ENCODE assay signal across 8 cellular contexts in the genomic region with DNA sequence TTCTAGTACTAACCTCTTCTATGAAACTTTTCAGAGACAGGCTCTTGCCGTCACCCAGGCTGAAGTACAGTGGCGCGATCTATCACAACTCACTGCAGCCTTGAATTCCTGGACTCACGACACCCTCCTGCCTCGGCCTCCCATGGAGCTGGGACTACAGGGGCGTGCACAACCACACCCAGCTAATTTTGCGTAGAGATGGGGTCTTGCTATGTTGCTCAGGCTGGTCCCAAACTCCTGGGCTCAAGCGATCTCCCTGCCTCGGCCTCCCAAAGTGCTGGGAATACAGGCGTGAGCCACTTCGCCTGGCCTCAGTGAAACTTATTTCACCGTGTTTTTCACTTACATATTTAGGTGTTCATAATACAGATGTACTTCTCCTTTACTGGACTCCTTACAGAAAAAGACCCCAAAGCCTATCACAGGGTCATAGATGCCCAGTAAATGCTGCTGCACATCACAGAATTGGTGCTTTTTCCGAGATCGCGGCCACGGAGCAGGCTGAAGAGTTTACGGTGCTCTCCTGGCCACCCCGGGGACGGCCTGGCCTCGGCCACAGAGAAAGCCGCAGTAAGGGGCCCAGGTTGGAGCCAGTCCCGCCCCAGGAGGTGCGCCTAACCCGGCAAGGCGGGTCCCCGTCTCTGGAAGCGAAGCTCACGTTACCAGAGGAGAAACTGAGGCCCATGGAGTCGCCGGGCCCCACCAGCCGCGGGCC. TPM values are rescaled to one million over a fixed set of nuclear protein-coding genes. Genes with fewer than 3 reads are reported as not detected.
DNase-seq lines count a peak whose midpoint lies in the region; ATAC-seq lines count a peak whose summit lies in the region.

No MANE protein-coding gene starts in this region.

- peaks cover 22% of the 10 kb centered on the region for H3K36me3 Mint-ChIP-seq in activated naive CD4-positive, alpha-beta T cell treated with anti-CD3 and anti-CD28 coated beads, Interleukin-2, amount 10 ng/mL, durations not matched to agents 7 days and 5 days
- peaks cover 8% of the 10 kb centered on the region for H3K36me3 Mint-ChIP-seq in activated naive CD8-positive, alpha-beta T cell treated with anti-CD3 and anti-CD28 coated beads for 36 hours
- peaks cover 12 to 25% of the 10 kb centered on the region in 2 donors for H3K36me3 Mint-ChIP-seq in stimulated activated naive B cell treated with anti-CD40 and anti-IgM and Interleukin-4, amounts not matched to agents 10 μg/mL and 1 μg/mL and 100 μg/mL, for 72 hours

- H3K27me3 Mint-ChIP-seq in activated naive CD4-positive, alpha-beta T cell treated with anti-CD3 and anti-CD28 coated beads, Interleukin-2, amount 10 ng/mL, durations not matched to agents 7 days and 5 days: peaks cover 4% of the 10 kb centered on the region
- no peaks in the 10 kb centered on the region for H3K27me3 Mint-ChIP-seq in activated naive CD8-positive, alpha-beta T cell treated with anti-CD3 and anti-CD28 coated beads for 36 hours
- no peaks in the 10 kb centered on the region for H3K27me3 Mint-ChIP-seq in stimulated activated naive B cell treated with anti-CD40 and anti-IgM and Interleukin-4, amounts not matched to agents 10 μg/mL and 1 μg/mL and 100 μg/mL, for 72 hours

- H3K9me3 Mint-ChIP-seq in activated naive CD4-positive, alpha-beta T cell treated with anti-CD3 and anti-CD28 coated beads, Interleukin-2, amount 10 ng/mL, durations not matched to agents 7 days and 5 days: no peaks in the 10 kb centered on the region
- no peaks in the 10 kb centered on the region for H3K9me3 Mint-ChIP-seq in activated naive CD8-positive, alpha-beta T cell treated with anti-CD3 and anti-CD28 coated beads for 36 hours
- H3K9me3 Mint-ChIP-seq in stimulated activated naive B cell treated with anti-CD40 and anti-IgM and Interleukin-4, amounts not matched to agents 10 μg/mL and 1 μg/mL and 100 μg/mL, for 72 hours: peaks cover 2 to 5% of the 10 kb centered on the region in 2 donors

- CTCF ChIA-PET in activated naive CD4-positive, alpha-beta T cell treated with anti-CD3 and anti-CD28 coated beads, Interleukin-2, amount 10 ng/mL, durations not matched to agents 7 days and 5 days (lab: Charles Lee): interaction anchor here (1.0 kb wide), 1 partner anchor 21 kb away, joined by 3 read pairs; no protein-coding TSS in a partner anchor

- peak overlapping the region; percentile 62 for H3K4me3 ChIP-seq in iPS-11a (ENCODE audit: low read depth, low read length)

- H3K27ac Mint-ChIP-seq in activated naive CD4-positive, alpha-beta T cell treated with anti-CD3 and anti-CD28 coated beads, Interleukin-2, amount 10 ng/mL, durations not matched to agents 7 days and 5 days: peak overlapping the region; percentile 99
- H3K27ac Mint-ChIP-seq in activated naive CD8-positive, alpha-beta T cell treated with anti-CD3 and anti-CD28 coated beads for 36 hours: peak overlapping the region; percentile 96
- H3K27ac Mint-ChIP-seq in stimulated activated naive B cell treated with anti-CD40 and anti-IgM and Interleukin-4, amounts not matched to agents 10 μg/mL and 1 μg/mL and 100 μg/mL, for 72 hours: peak overlapping the region; percentile 99

- ATAC-seq in HG03457 (IDR thresholded peaks at IDR 0.05; ENCODE audit: unreplicated experiment): peak; percentile 18
- ATAC-seq in stimulated activated naive B cell treated with anti-CD40 and anti-IgM and Interleukin-4, amounts not matched to agents 10 μg/mL and 1 μg/mL and 100 μg/mL, for 72 hours (replicated peaks): peak; percentile 17 to 22

- peaks cover 32% of the 10 kb centered on the region for H3K4me1 Mint-ChIP-seq in activated naive CD4-positive, alpha-beta T cell treated with anti-CD3 and anti-CD28 coated beads, Interleukin-2, amount 10 ng/mL, durations not matched to agents 7 days and 5 days
- peaks cover 16% of the 10 kb centered on the region for H3K4me1 Mint-ChIP-seq in activated naive CD8-positive, alpha-beta T cell treated with anti-CD3 and anti-CD28 coated beads for 36 hours
- H3K4me1 Mint-ChIP-seq in stimulated activated naive B cell treated with anti-CD40 and anti-IgM and Interleukin-4, amounts not matched to agents 10 μg/mL and 1 μg/mL and 100 μg/mL, for 72 hours: peaks cover 20 to 28% of the 10 kb centered on the region in 2 donors

- peak overlapping the region; percentile 95 for H3K4me3 Mint-ChIP-seq in activated naive CD4-positive, alpha-beta T cell treated with anti-CD3 and anti-CD28 coated beads, Interleukin-2, amount 10 ng/mL, durations not matched to agents 7 days and 5 days
- H3K4me3 Mint-ChIP-seq in activated naive CD8-positive, alpha-beta T cell treated with anti-CD3 and anti-CD28 coated beads for 36 hours: peak overlapping the region; percentile 93
- H3K4me3 Mint-ChIP-seq in stimulated activated naive B cell treated with anti-CD40 and anti-IgM and Interleukin-4, amounts not matched to agents 10 μg/mL and 1 μg/mL and 100 μg/mL, for 72 hours: peak overlapping the region; percentile 93 to 99

- no peak for DNase-seq in activated naive CD4-positive, alpha-beta T cell treated with anti-CD3 and anti-CD28 coated beads, Interleukin-2, amount 10 ng/mL, durations not matched to agents 7 days and 5 days
- no peak for DNase-seq in activated naive CD4-positive, alpha-beta T cell treated with anti-CD3 and anti-CD28 coated beads, Interleukin-2, amount 50 U/mL, for 16 hours
- DNase-seq in activated naive CD8-positive, alpha-beta T cell treated with anti-CD3 and anti-CD28 coated beads for 36 hours: no peak
- DNase-seq in stimulated activated naive B cell treated with anti-CD40 and anti-IgM and Interleukin-4, amounts not matched to agents 10 μg/mL and 1 μg/mL and 100 μg/mL, for 72 hours: no peak
- DNase-seq in NCI-H2029 (lab: John Stamatoyannopoulos, UW): no peak
- no peak for DNase-seq in iPS-NIHi7 (ENCODE audit: extremely low spot score)

RNA-seq across cellular contexts. Expression of a gene that starts 0.6 kb away (rescaled TPM):
- 10 to 100 TPM; 30.4 to 32.2 TPM for total RNA-seq in activated naive CD8-positive, alpha-beta T cell treated with anti-CD3 and anti-CD28 coated beads for 36 hours

RNA-seq across cellular contexts. Expression of a gene that starts 20.3 kb away (rescaled TPM):
- 10 to 100 TPM; 65.6 to 66.2 TPM for total RNA-seq in activated naive CD8-positive, alpha-beta T cell treated with anti-CD3 and anti-CD28 coated beads for 36 hours

RNA-seq across cellular contexts. Expression of a gene that starts 46.5 kb away (rescaled TPM):
- total RNA-seq in activated naive CD8-positive, alpha-beta T cell treated with anti-CD3 and anti-CD28 coated beads for 36 hours: not detected

RNA-seq across cellular contexts. Expression of a gene that starts 55.7 kb away (rescaled TPM):
- 100 to 1,000 TPM; 107 to 108 TPM for total RNA-seq in activated naive CD8-positive, alpha-beta T cell treated with anti-CD3 and anti-CD28 coated beads for 36 hours
